Comparison of ENCODE assay signal across 1 cellular context in the genomic region with DNA sequence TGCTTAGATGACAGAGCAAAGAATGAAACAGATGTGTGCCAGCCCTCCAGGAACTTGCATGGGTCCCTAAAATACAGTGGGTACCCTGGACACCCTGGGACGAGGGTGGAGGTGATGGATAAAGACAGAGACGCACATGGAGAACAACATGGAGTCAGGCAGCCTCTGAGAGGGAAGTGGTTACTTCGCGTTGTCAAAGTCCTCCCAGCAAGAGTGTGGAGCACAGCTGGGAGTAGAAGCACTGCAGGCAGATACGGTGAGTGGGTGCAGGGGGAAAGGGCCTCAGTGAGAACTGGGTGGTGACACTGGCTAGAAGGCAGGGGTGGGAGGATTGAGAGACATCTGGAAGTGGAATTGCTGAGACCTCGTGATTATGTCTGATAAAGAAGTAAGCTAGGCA.
TF ChIP-seq lines count a peak whose summit lies in the region.

No MANE protein-coding gene starts in this region.

TF ChIP-seq in H1, 55 proteins besides CTCF, POLR2A, EP300 and RAD21 (continued from another document):
- TF ChIP-seq, protein P1, sequence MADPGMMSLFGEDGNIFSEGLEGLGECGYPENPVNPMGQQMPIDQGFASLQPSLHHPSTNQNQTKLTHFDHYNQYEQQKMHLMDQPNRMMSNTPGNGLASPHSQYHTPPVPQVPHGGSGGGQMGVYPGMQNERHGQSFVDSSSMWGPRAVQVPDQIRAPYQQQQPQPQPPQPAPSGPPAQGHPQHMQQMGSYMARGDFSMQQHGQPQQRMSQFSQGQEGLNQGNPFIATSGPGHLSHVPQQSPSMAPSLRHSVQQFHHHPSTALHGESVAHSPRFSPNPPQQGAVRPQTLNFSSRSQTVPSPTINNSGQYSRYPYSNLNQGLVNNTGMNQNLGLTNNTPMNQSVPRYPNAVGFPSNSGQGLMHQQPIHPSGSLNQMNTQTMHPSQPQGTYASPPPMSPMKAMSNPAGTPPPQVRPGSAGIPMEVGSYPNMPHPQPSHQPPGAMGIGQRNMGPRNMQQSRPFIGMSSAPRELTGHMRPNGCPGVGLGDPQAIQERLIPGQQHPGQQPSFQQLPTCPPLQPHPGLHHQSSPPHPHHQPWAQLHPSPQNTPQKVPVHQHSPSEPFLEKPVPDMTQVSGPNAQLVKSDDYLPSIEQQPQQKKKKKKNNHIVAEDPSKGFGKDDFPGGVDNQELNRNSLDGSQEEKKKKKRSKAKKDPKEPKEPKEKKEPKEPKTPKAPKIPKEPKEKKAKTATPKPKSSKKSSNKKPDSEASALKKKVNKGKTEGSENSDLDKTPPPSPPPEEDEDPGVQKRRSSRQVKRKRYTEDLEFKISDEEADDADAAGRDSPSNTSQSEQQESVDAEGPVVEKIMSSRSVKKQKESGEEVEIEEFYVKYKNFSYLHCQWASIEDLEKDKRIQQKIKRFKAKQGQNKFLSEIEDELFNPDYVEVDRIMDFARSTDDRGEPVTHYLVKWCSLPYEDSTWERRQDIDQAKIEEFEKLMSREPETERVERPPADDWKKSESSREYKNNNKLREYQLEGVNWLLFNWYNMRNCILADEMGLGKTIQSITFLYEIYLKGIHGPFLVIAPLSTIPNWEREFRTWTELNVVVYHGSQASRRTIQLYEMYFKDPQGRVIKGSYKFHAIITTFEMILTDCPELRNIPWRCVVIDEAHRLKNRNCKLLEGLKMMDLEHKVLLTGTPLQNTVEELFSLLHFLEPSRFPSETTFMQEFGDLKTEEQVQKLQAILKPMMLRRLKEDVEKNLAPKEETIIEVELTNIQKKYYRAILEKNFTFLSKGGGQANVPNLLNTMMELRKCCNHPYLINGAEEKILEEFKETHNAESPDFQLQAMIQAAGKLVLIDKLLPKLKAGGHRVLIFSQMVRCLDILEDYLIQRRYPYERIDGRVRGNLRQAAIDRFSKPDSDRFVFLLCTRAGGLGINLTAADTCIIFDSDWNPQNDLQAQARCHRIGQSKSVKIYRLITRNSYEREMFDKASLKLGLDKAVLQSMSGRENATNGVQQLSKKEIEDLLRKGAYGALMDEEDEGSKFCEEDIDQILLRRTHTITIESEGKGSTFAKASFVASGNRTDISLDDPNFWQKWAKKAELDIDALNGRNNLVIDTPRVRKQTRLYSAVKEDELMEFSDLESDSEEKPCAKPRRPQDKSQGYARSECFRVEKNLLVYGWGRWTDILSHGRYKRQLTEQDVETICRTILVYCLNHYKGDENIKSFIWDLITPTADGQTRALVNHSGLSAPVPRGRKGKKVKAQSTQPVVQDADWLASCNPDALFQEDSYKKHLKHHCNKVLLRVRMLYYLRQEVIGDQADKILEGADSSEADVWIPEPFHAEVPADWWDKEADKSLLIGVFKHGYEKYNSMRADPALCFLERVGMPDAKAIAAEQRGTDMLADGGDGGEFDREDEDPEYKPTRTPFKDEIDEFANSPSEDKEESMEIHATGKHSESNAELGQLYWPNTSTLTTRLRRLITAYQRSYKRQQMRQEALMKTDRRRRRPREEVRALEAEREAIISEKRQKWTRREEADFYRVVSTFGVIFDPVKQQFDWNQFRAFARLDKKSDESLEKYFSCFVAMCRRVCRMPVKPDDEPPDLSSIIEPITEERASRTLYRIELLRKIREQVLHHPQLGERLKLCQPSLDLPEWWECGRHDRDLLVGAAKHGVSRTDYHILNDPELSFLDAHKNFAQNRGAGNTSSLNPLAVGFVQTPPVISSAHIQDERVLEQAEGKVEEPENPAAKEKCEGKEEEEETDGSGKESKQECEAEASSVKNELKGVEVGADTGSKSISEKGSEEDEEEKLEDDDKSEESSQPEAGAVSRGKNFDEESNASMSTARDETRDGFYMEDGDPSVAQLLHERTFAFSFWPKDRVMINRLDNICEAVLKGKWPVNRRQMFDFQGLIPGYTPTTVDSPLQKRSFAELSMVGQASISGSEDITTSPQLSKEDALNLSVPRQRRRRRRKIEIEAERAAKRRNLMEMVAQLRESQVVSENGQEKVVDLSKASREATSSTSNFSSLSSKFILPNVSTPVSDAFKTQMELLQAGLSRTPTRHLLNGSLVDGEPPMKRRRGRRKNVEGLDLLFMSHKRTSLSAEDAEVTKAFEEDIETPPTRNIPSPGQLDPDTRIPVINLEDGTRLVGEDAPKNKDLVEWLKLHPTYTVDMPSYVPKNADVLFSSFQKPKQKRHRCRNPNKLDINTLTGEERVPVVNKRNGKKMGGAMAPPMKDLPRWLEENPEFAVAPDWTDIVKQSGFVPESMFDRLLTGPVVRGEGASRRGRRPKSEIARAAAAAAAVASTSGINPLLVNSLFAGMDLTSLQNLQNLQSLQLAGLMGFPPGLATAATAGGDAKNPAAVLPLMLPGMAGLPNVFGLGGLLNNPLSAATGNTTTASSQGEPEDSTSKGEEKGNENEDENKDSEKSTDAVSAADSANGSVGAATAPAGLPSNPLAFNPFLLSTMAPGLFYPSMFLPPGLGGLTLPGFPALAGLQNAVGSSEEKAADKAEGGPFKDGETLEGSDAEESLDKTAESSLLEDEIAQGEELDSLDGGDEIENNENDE (IDR thresholded peaks at IDR 0.05; ENCODE audit: insufficient replicate concordance, low read length), result no peak
- TF ChIP-seq, protein P2, sequence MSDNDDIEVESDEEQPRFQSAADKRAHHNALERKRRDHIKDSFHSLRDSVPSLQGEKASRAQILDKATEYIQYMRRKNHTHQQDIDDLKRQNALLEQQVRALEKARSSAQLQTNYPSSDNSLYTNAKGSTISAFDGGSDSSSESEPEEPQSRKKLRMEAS (IDR thresholded peaks at IDR 0.05), result no peak
- TF ChIP-seq BCL11A (IDR thresholded peaks at IDR 0.05; ENCODE audit: low read depth in 2 of 2, low read length in 2 of 2), result no peak
